Comparison of ENCODE assay signal across 7 cellular contexts in genomic region chrX:21912989-21913388, GRCh38.
"Had no signal": no experiment of that assay in that cellular context is flagged by ENCODE, and none has a peak within 500 bp of the region (broad histone marks: within the 10 kb centered on the region; RNA-seq: fewer than 3 reads in every experiment).

No MANE protein-coding gene starts in this region.

- H3K27ac ChIP-seq: HL-60 had no signal

- DNase-seq: H9, HCEC 1CT, HFFc6 had no signal

- ATAC-seq: GM23338, HepG2 had no signal

- H3K4me3 Mint-ChIP-seq: GM23338, H9, HFFc6 had no signal

- H3K27ac Mint-ChIP-seq: GM23338, HFFc6, IgD-negative memory B cell had no signal

- H3K4me1 Mint-ChIP-seq: GM23338, H9, IgD-negative memory B cell had no signal

- H3K27me3 Mint-ChIP-seq: IgD-negative memory B cell had no signal

- H3K9me3 Mint-ChIP-seq: GM23338, HFFc6, IgD-negative memory B cell had no signal

- H3K4me3 ChIP-seq: GM23338 had no signal
